Comparison of ENCODE assay signal across 1 cellular context in genomic region chr3:135237371-135237770, GRCh38.
TF ChIP-seq lines count a peak whose summit lies in the region.

No MANE protein-coding gene starts in this region.

TF ChIP-seq in GM23338, 12 proteins besides CTCF, POLR2A, EP300 and RAD21 (continued from another document):
- no peak for TF ChIP-seq ZNF462 (CRISPR knock-in tag; IDR thresholded peaks at IDR 0.05)
- no peak for TF ChIP-seq POLR2AphosphoS5 (IDR thresholded peaks at IDR 0.05; ENCODE audit: low read depth)
- TF ChIP-seq EZH2 (IDR thresholded peaks at IDR 0.05; ENCODE audit: low read depth, unreplicated experiment): no peak
- no peak for TF ChIP-seq ZNF114 (CRISPR knock-in tag; IDR thresholded peaks at IDR 0.05)
- TF ChIP-seq ETS1 (IDR thresholded peaks at IDR 0.05): no peak
- TF ChIP-seq REST (IDR thresholded peaks at IDR 0.05; ENCODE audit: unreplicated experiment): no peak
- no peak for TF ChIP-seq JUNB (IDR thresholded peaks at IDR 0.05; ENCODE audit: unreplicated experiment)
TF ChIP-seq in GM23338: peak in this region for 0.
